Comparison of ENCODE assay signal across 40 cellular contexts in the genomic region with DNA sequence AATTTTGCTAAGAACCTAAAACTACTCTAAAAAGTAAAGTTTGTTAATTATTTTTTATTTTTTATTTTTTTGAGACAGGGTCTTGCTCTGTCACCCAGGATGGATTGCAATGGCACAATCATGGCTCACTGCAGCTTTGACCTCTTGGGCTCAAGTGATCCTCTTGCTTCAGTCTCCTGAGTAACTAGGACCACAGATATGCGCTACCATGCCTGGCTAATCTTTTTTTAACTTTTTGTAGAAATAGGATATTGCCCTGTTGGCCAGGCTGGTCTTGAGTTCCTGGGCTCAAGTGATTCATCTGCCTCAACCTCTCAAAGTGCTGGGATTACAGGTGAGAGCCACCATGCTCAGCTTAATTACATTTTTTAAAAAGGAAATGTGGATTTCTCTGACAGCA. TPM values are rescaled to one million over a fixed set of nuclear protein-coding genes. Genes with fewer than 3 reads are reported as not detected.
"Had no signal": no experiment of that assay in that cellular context is flagged by ENCODE, and none has a peak within 500 bp of the region (broad histone marks: within the 10 kb centered on the region; RNA-seq: fewer than 3 reads in every experiment).

No MANE protein-coding gene starts in this region.

- H3K4me3 Mint-ChIP-seq: activated naive CD4-positive, alpha-beta T cell treated with anti-CD3 and anti-CD28 coated beads for 36 hours; activated naive CD4-positive, alpha-beta T cell treated with anti-CD3 and anti-CD28 coated beads, Interleukin-2, amount 10 ng/mL, durations not matched to agents 7 days and 5 days; activated naive CD4-positive, alpha-beta T cell treated with anti-CD3 and anti-CD28 coated beads, Interleukin-2, amount 50 U/mL, for 24 hours; activated naive CD8-positive, alpha-beta T cell; activated naive CD8-positive, alpha-beta T cell treated with anti-CD3 and anti-CD28 coated beads for 36 hours; activated naive CD8-positive, alpha-beta T cell treated with anti-CD3 and anti-CD28 coated beads, Interleukin-2, amount 10 ng/mL, durations not matched to agents 7 days and 5 days; activated naive CD8-positive, alpha-beta T cell treated with anti-CD3 and anti-CD28 coated beads, Interleukin-2, amount 50 U/mL, for 24 hours; activated T-cell treated with anti-CD3 and anti-CD28 coated beads, Interleukin-2, amount 50 U/mL, for 24 hours; activated T-cell treated with anti-CD3 and anti-CD28 coated beads, Interleukin-2, amount 50 U/mL, for 4 hours; activated T-cell treated with anti-CD3 and anti-CD28 coated beads, Interleukin-2, amount 50 U/mL, for 72 hours; activated T-helper 1 cell treated with anti-CD3 and anti-CD28 coated beads, Interleukin-12 subunit alpha, Interleukin-12 subunit beta, Interleukin-2, Interleukin-4 antibody, amounts not matched to agents 30 ng/mL and 10 ng/mL and 1 ng/mL, durations not matched to agents 14 hours and 24 hours and 36 hours; activated T-helper 17 cell treated with anti-CD3 and anti-CD28 coated beads, Interleukin-2, amount 50 U/mL, for 72 hours; brain; central memory CD8-positive, alpha-beta T cell had no signal

- H3K27me3 ChIP-seq: adrenal gland, ascending aorta, body of pancreas, brain microvascular endothelial cell, cardiac muscle cell had no signal

- H3K27ac Mint-ChIP-seq: activated naive CD4-positive, alpha-beta T cell treated with anti-CD3 and anti-CD28 coated beads for 36 hours; activated naive CD4-positive, alpha-beta T cell treated with anti-CD3 and anti-CD28 coated beads, Interleukin-2, amount 10 ng/mL, durations not matched to agents 7 days and 5 days; activated naive CD4-positive, alpha-beta T cell treated with anti-CD3 and anti-CD28 coated beads, Interleukin-2, amount 50 U/mL, for 24 hours; activated naive CD4-positive, alpha-beta T cell treated with anti-CD3 and anti-CD28 coated beads, Interleukin-2, amount 50 U/mL, for 72 hours; activated naive CD8-positive, alpha-beta T cell; activated naive CD8-positive, alpha-beta T cell treated with anti-CD3 and anti-CD28 coated beads for 36 hours; activated naive CD8-positive, alpha-beta T cell treated with anti-CD3 and anti-CD28 coated beads, Interleukin-2, amount 10 ng/mL, durations not matched to agents 7 days and 5 days; activated naive CD8-positive, alpha-beta T cell treated with anti-CD3 and anti-CD28 coated beads, Interleukin-2, amount 50 U/mL, for 24 hours; activated T-cell treated with anti-CD3 and anti-CD28 coated beads, Interleukin-2, amount 50 U/mL, for 24 hours; activated T-cell treated with anti-CD3 and anti-CD28 coated beads, Interleukin-2, amount 50 U/mL, for 72 hours; activated T-helper 1 cell treated with anti-CD3 and anti-CD28 coated beads, Interleukin-12 subunit alpha, Interleukin-12 subunit beta, Interleukin-2, Interleukin-4 antibody, amounts not matched to agents 30 ng/mL and 10 ng/mL and 1 ng/mL, durations not matched to agents 14 hours and 24 hours and 36 hours; activated T-helper 17 cell treated with anti-CD3 and anti-CD28 coated beads, Interleukin-2, amount 50 U/mL, for 72 hours; activated T-helper 2 cell treated with anti-CD3 and anti-CD28 coated beads, Interferon-gamma antibody, Interleukin-2, Interleukin-4, amounts not matched to agents 10 μg/mL and 5 μg/mL and 100 μg/mL, durations not matched to agents 14 hours and 24 hours and 36 hours; brain had no signal

- H3K9me3 Mint-ChIP-seq: activated naive CD4-positive, alpha-beta T cell treated with anti-CD3 and anti-CD28 coated beads for 36 hours; activated naive CD4-positive, alpha-beta T cell treated with anti-CD3 and anti-CD28 coated beads, Interleukin-2, amount 10 ng/mL, durations not matched to agents 7 days and 5 days; activated naive CD4-positive, alpha-beta T cell treated with anti-CD3 and anti-CD28 coated beads, Interleukin-2, amount 50 U/mL, for 24 hours; activated naive CD4-positive, alpha-beta T cell treated with anti-CD3 and anti-CD28 coated beads, Interleukin-2, amount 50 U/mL, for 72 hours; activated naive CD8-positive, alpha-beta T cell treated with anti-CD3 and anti-CD28 coated beads for 36 hours; activated naive CD8-positive, alpha-beta T cell treated with anti-CD3 and anti-CD28 coated beads, Interleukin-2, amount 10 ng/mL, durations not matched to agents 7 days and 5 days; activated naive CD8-positive, alpha-beta T cell treated with anti-CD3 and anti-CD28 coated beads, Interleukin-2, amount 50 U/mL, for 24 hours; activated T-cell treated with anti-CD3 and anti-CD28 coated beads, Interleukin-2, amount 50 U/mL, for 24 hours; activated T-cell treated with anti-CD3 and anti-CD28 coated beads, Interleukin-2, amount 50 U/mL, for 4 hours; activated T-cell treated with anti-CD3 and anti-CD28 coated beads, Interleukin-2, amount 50 U/mL, for 72 hours; activated T-helper 1 cell treated with anti-CD3 and anti-CD28 coated beads, Interleukin-12 subunit alpha, Interleukin-12 subunit beta, Interleukin-2, Interleukin-4 antibody, amounts not matched to agents 30 ng/mL and 10 ng/mL and 1 ng/mL, durations not matched to agents 14 hours and 24 hours and 36 hours; activated T-helper 17 cell treated with anti-CD3 and anti-CD28 coated beads, Interleukin-2, amount 50 U/mL, for 72 hours; activated T-helper 2 cell treated with anti-CD3 and anti-CD28 coated beads, Interferon-gamma antibody, Interleukin-2, Interleukin-4, amounts not matched to agents 10 μg/mL and 5 μg/mL and 100 μg/mL, durations not matched to agents 14 hours and 24 hours and 36 hours; brain; central memory CD8-positive, alpha-beta T cell had no signal

- H3K9me3 ChIP-seq: adrenal gland, ascending aorta, body of pancreas had no signal

- H3K36me3 Mint-ChIP-seq: activated naive CD4-positive, alpha-beta T cell treated with anti-CD3 and anti-CD28 coated beads, Interleukin-2, amount 10 ng/mL, durations not matched to agents 7 days and 5 days; activated naive CD4-positive, alpha-beta T cell treated with anti-CD3 and anti-CD28 coated beads, Interleukin-2, amount 50 U/mL, for 24 hours; activated naive CD4-positive, alpha-beta T cell treated with anti-CD3 and anti-CD28 coated beads, Interleukin-2, amount 50 U/mL, for 72 hours; activated naive CD8-positive, alpha-beta T cell; activated naive CD8-positive, alpha-beta T cell treated with anti-CD3 and anti-CD28 coated beads for 36 hours; activated naive CD8-positive, alpha-beta T cell treated with anti-CD3 and anti-CD28 coated beads, Interleukin-2, amount 10 ng/mL, durations not matched to agents 7 days and 5 days; brain had no signal

- H3K4me3 ChIP-seq: adrenal gland, ascending aorta, body of pancreas, cardiac muscle cell had no signal

- H3K36me3 ChIP-seq: adrenal gland, ascending aorta, brain microvascular endothelial cell, cardiac muscle cell had no signal

- H3K4me1 Mint-ChIP-seq: activated naive CD4-positive, alpha-beta T cell treated with anti-CD3 and anti-CD28 coated beads, Interleukin-2, amount 50 U/mL, for 24 hours; brain had no signal

- H3K4me1 ChIP-seq: ascending aorta, body of pancreas had no signal

- H3K27ac ChIP-seq: adrenal gland, ascending aorta, body of pancreas, brain microvascular endothelial cell, cardiac muscle cell had no signal

- DNase-seq: activated effector memory CD4-positive, alpha-beta T cell treated with anti-CD3 and anti-CD28 coated beads, Interleukin-2, amount 50 U/mL, for 16 hours; activated effector memory CD4-positive, alpha-beta T cell treated with Interleukin-2 at 50 U/mL for 16 hours; activated gamma-delta T cell; activated gamma-delta T cell treated with Interleukin-2 at 50 U/mL for 16 hours; activated naive CD4-positive, alpha-beta T cell; activated naive CD4-positive, alpha-beta T cell treated with anti-CD3 and anti-CD28 coated beads for 36 hours; activated naive CD4-positive, alpha-beta T cell treated with anti-CD3 and anti-CD28 coated beads, Interleukin-2, amount 10 ng/mL, durations not matched to agents 7 days and 5 days; activated naive CD4-positive, alpha-beta T cell treated with anti-CD3 and anti-CD28 coated beads, Interleukin-2, amount 50 U/mL, for 16 hours; activated naive CD4-positive, alpha-beta T cell treated with Interleukin-2 at 50 U/mL for 16 hours; activated naive CD8-positive, alpha-beta T cell treated with anti-CD3 and anti-CD28 coated beads for 36 hours; activated naive CD8-positive, alpha-beta T cell treated with anti-CD3 and anti-CD28 coated beads, Interleukin-2, amount 10 ng/mL, durations not matched to agents 7 days and 5 days; activated naive CD8-positive, alpha-beta T cell treated with anti-CD3 and anti-CD28 coated beads, Interleukin-2, amount 50 U/mL, for 24 hours; activated T-cell treated with anti-CD3 and anti-CD28 coated beads for 4 hours; activated T-cell treated with anti-CD3 and anti-CD28 coated beads, Interleukin-2, amount 50 U/mL, for 1 hour; activated T-cell treated with anti-CD3 and anti-CD28 coated beads, Interleukin-2, amount 50 U/mL, for 24 hours; activated T-cell treated with anti-CD3 and anti-CD28 coated beads, Interleukin-2, amount 50 U/mL, for 4 hours; activated T-cell treated with anti-CD3 and anti-CD28 coated beads, Interleukin-2, amount 50 U/mL, for 48 hours; activated T-cell treated with anti-CD3 and anti-CD28 coated beads, Interleukin-2, amount 50 U/mL, for 72 hours; adrenal gland; amniotic stem cell; amygdala; anterior cingulate cortex; aorta; body of pancreas; brain microvascular endothelial cell; caudate nucleus; central memory CD4-positive, alpha-beta T cell; cerebellar nuclear complex had no signal

- ATAC-seq: activated naive CD4-positive, alpha-beta T cell treated with anti-CD3 and anti-CD28 coated beads, Interleukin-2, amount 50 U/mL, for 72 hours; activated naive CD8-positive, alpha-beta T cell treated with anti-CD3 and anti-CD28 coated beads, Interleukin-2, amount 50 U/mL, for 24 hours; activated T-cell treated with anti-CD3 and anti-CD28 coated beads, Interleukin-2, amount 50 U/mL, for 4 hours; activated T-cell treated with anti-CD3 and anti-CD28 coated beads, Interleukin-2, amount 50 U/mL, for 72 hours; activated T-helper 17 cell treated with anti-CD3 and anti-CD28 coated beads, Interleukin-2, amount 50 U/mL, for 72 hours; body of pancreas had no signal

RNA-seq across cellular contexts. Expression of gene PDE6A, which starts 45.8 kb away (rescaled TPM):
- total RNA-seq: activated naive CD4-positive, alpha-beta T cell treated with anti-CD3 and anti-CD28 coated beads for 36 hours; activated naive CD4-positive, alpha-beta T cell treated with anti-CD3 and anti-CD28 coated beads, Interleukin-2, amount 50 U/mL, for 72 hours; activated naive CD8-positive, alpha-beta T cell treated with anti-CD3 and anti-CD28 coated beads for 36 hours; activated naive CD8-positive, alpha-beta T cell treated with anti-CD3 and anti-CD28 coated beads, Interleukin-2, amount 10 ng/mL, durations not matched to agents 7 days and 5 days; activated T-cell treated with anti-CD3 and anti-CD28 coated beads, Interleukin-2, amount 50 U/mL, for 4 hours; activated T-helper 1 cell treated with anti-CD3 and anti-CD28 coated beads, Interleukin-12 subunit alpha, Interleukin-12 subunit beta, Interleukin-2, Interleukin-4 antibody, amounts not matched to agents 30 ng/mL and 10 ng/mL and 1 ng/mL, durations not matched to agents 14 hours and 24 hours and 36 hours; activated T-helper 17 cell treated with anti-CD3 and anti-CD28 coated beads, Interleukin-2, amount 50 U/mL, for 72 hours; activated T-helper 2 cell treated with anti-CD3 and anti-CD28 coated beads, Interferon-gamma antibody, Interleukin-2, Interleukin-4, amounts not matched to agents 10 μg/mL and 5 μg/mL and 100 μg/mL, durations not matched to agents 14 hours and 24 hours and 36 hours; aorta; ascending aorta; body of pancreas; bronchial epithelial cell; cardiac muscle cell; cerebellum had no signal
- polyA plus RNA-seq: cardiac muscle cell had no signal
